8 cellular contexts compared by ENCODE assay signal in the genomic region with DNA sequence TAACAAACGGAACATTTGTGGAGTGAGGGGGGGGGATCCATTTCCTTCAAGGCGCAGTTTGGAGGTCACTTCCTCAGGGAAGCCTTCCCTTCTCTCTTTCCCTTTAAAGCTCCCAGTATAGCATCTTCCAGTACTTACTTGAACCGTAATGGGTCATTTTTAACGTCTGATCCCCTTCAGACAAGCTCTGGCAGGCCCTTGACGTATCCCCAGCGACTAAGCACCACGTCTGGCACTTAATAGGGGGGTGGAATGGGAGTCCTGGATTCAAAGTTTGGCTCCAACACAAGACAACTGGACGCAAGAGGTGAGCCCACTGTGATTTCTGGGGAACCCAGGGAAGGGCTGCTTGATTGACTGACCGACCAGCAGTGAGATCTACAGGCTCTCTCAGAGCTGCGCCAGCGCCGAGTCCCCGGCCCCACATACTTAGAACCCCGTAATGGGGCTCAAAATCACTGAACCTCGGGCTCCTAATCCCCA. TPM values are rescaled to one million over a fixed set of nuclear protein-coding genes. Genes with fewer than 3 reads are reported as not detected.
A peak's percentile ranks its signal among the peaks of the same experiment; 100 is the strongest.
DNase-seq lines count a peak whose midpoint lies in the region; ATAC-seq and TF ChIP-seq lines count a peak whose summit lies in the region.

No MANE protein-coding gene starts in this region.

- peak overlapping the region; percentile 89 for H3K27ac Mint-ChIP-seq in central memory CD8-positive, alpha-beta T cell (ENCODE audit: low read depth)

- H3K36me3 ChIP-seq in HAP-1 (replicated peaks) (peaks cover 38% of the 10 kb centered on the region), kidney epithelial cell (ENCODE audit: control insufficient read depth, insufficient read depth, low read length) (no peaks in the 10 kb centered on the region), subcutaneous abdominal adipose tissue (ENCODE audit: control insufficient read depth in 5 of 5, insufficient read depth in 5 of 5, low read length in 5 of 5) (no peaks in the 10 kb centered on the region)

- no peaks in the 10 kb centered on the region for H3K27me3 Mint-ChIP-seq in central memory CD8-positive, alpha-beta T cell

- H3K4me1 ChIP-seq in HAP-1 = peaks cover 17% of the 10 kb centered on the region
- H3K4me1 ChIP-seq in subcutaneous abdominal adipose tissue (ENCODE audit: control insufficient read depth in 5 of 5, insufficient read depth in 5 of 5, low read length in 5 of 5) = peaks cover 7 to 35% (median 33%) of the 10 kb centered on the region in 5 donors

- H3K9ac ChIP-seq in subcutaneous abdominal adipose tissue (ENCODE audit: low read length in 5 of 5) = peak overlapping the region; percentile 60 to 98 (median 90)

- H3K4me3 ChIP-seq in HAP-1 (peak overlapping the region; percentile 93), kidney epithelial cell (ENCODE audit: low read depth, low read length) (peak overlapping the region; percentile 84), subcutaneous abdominal adipose tissue (ENCODE audit: low read depth in 1 of 5, low read length in 5 of 5) (peak overlapping the region; percentile 83 to 97 (median 92))

- peak; percentile 31 for ATAC-seq in central memory CD8-positive, alpha-beta T cell (replicated peaks; ENCODE audit: extremely low read depth, poor library complexity, severe bottlenecking)

- H3K27me3 ChIP-seq in HAP-1 (ENCODE audit: low read depth) (no peaks in the 10 kb centered on the region), kidney epithelial cell (ENCODE audit: control insufficient read depth, insufficient read depth, low read length) (no peaks in the 10 kb centered on the region), subcutaneous abdominal adipose tissue (ENCODE audit: control insufficient read depth in 5 of 5, insufficient read depth in 4 of 5, low read length in 5 of 5) (no peaks in the 10 kb centered on the region)

- H3K9me3 Mint-ChIP-seq in central memory CD8-positive, alpha-beta T cell = no peaks in the 10 kb centered on the region

- no peak for TF ChIP-seq CTCF in kidney epithelial cell (IDR thresholded peaks at IDR 0.05; ENCODE audit: insufficient read depth, low read length, poor library complexity, severe bottlenecking)

- peak overlapping the region; percentile 92 for H3K27ac ChIP-seq in subcutaneous abdominal adipose tissue (ENCODE audit: low read depth, low read length)

- H3K4me1 Mint-ChIP-seq in central memory CD8-positive, alpha-beta T cell = peaks cover 54% of the 10 kb centered on the region

- H3K9me3 ChIP-seq in HAP-1 (no peaks in the 10 kb centered on the region), subcutaneous abdominal adipose tissue (ENCODE audit: control insufficient read depth in 5 of 5, low read length in 5 of 5) (no peaks in the 10 kb centered on the region)

- peaks cover 16% of the 10 kb centered on the region for H3K36me3 Mint-ChIP-seq in central memory CD8-positive, alpha-beta T cell (ENCODE audit: insufficient read depth)

- peak; percentile 80 for DNase-seq in NCI-H2107 treated with DMSO at 0.1 percent for 48 hours (lab: John Stamatoyannopoulos, UW; ENCODE audit: unreplicated experiment)
- no peak for DNase-seq in NCI-H2107 (lab: John Stamatoyannopoulos, UW)
- peak; percentile 23 to 32 for DNase-seq in HAP-1 (ENCODE audit: low spot score in 2 of 2)
- DNase-seq in NCI-H69 (lab: John Stamatoyannopoulos, UW) = peak; percentile 41
- DNase-seq in central memory CD8-positive, alpha-beta T cell (ENCODE audit: low spot score in 2 of 2) = no peak
- no peak for DNase-seq in kidney epithelial cell (ENCODE audit: low read depth)
- no peak for DNase-seq in GM19240 (ENCODE audit: insufficient read length, low spot score)

- in situ Hi-C loops in HAP-1 (cut with MboI; ENCODE audit: low sequenced_read_pairs) = no loop called here

- peak overlapping the region; percentile 90 for H3K4me3 Mint-ChIP-seq in central memory CD8-positive, alpha-beta T cell

RNA-seq across cellular contexts. Expression of a gene that starts 0.4 kb away (rescaled TPM):
- total RNA-seq in kidney epithelial cell = 167 and 175 TPM in 2 replicates

RNA-seq across cellular contexts. Expression of a gene that starts 0.7 kb away (rescaled TPM):
- 11.2 and 12.7 TPM in 2 replicates for total RNA-seq in kidney epithelial cell

RNA-seq across cellular contexts. Expression of a gene that starts 54.0 kb away (rescaled TPM):
- total RNA-seq in kidney epithelial cell = 0.08 TPM in 1 of 2 replicates, not detected in the other

Comparison
In these comparisons a context has a peak if more than half of its experiments do, and no peak if none do; other contexts are left out.
1. DNase-seq: peak in NCI-H2107 treated with DMSO at 0.1 percent for 48 hours (single experiment), HAP-1 (2 of 2) and NCI-H69 (single experiment); none in NCI-H2107 (single experiment), central memory CD8-positive, alpha-beta T cell (0 of 2), kidney epithelial cell (single experiment) and GM19240 (single experiment).
2. Peak in every context shown above with its lines, with median percentiles within 50 percentile points of each other: H3K4me3 ChIP-seq.